Comparison of ENCODE assay signal across 22 cellular contexts in the genomic region with DNA sequence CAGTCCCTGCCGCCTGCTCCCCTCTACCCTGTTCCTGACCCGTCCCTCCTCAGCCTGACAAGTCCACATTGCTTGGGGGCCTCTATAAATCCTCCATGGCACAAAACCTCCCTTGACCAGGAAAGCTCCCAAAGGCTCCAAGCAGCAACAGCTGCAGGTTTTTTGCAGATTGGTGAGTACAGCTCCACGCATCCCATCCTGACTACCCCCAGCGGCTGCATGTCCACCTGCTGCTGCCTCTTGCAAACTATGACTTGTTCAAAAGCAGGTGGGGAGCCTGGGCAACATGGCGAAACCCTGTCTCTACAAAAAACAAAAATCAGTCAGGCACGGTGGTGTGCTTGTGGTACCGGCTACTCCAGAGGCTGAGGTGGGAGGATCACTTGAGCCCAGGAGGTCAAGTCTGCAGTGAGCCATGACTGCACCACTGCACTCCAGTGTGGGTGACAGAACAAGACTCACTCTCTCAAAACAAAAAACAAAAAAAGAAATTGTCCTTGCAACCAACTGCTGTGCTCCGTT.
DNase-seq lines count a peak whose midpoint lies in the region; ATAC-seq and TF ChIP-seq lines count a peak whose summit lies in the region.
"Had no signal": no experiment of that assay in that cellular context is flagged by ENCODE, and none has a peak within 500 bp of the region (broad histone marks: within the 10 kb centered on the region; RNA-seq: fewer than 3 reads in every experiment).

No MANE protein-coding gene starts in this region.

- H3K36me3 ChIP-seq in breast epithelium (no peaks in the 10 kb centered on the region), upper lobe of right lung (peaks cover 5% of the 10 kb centered on the region)
- H3K36me3 ChIP-seq: HAP-1, pancreas had no signal

- TF ChIP-seq POLR2A in breast epithelium (IDR thresholded peaks at IDR 0.05), result no peak

- POLR2A ChIA-PET in MCF 10A (lab: Yijun Ruan, JAX), result no interaction called here

- H3K4me1 Mint-ChIP-seq in MCF 10A (ENCODE audit: insufficient read depth, unreplicated experiment), result peaks cover 33% of the 10 kb centered on the region
- H3K4me1 Mint-ChIP-seq in T-helper 17 cell, result peaks cover 64% of the 10 kb centered on the region

- H3K9me3 ChIP-seq in breast epithelium, result no peaks in the 10 kb centered on the region
- H3K9me3 ChIP-seq in T-helper 17 cell (ENCODE audit: control insufficient read depth, low read length, poor library complexity, severe bottlenecking), result no peaks in the 10 kb centered on the region
- no peaks in the 10 kb centered on the region for H3K9me3 ChIP-seq in upper lobe of right lung
- H3K9me3 ChIP-seq: HAP-1, pancreas, testis had no signal

- no peak overlapping the region for H3K4me3 Mint-ChIP-seq in MCF 10A (ENCODE audit: unreplicated experiment)
- H3K4me3 Mint-ChIP-seq in T-helper 17 cell, result no peak overlapping the region

- H3K36me3 Mint-ChIP-seq in MCF 10A (ENCODE audit: insufficient read depth, unreplicated experiment) (peaks cover 53% of the 10 kb centered on the region), T-helper 17 cell (ENCODE audit: low read depth) (no peaks in the 10 kb centered on the region)
- H3K36me3 Mint-ChIP-seq: IgD-negative memory B cell had no signal

- no peak for ATAC-seq in T-helper 17 cell
- ATAC-seq in upper lobe of right lung, result no peak
- no peak for ATAC-seq in HG03196 (IDR thresholded peaks at IDR 0.05; ENCODE audit: unreplicated experiment)
- ATAC-seq: left cardiac atrium, pancreas, SK-N-SH treated with all-trans-retinoic acid at 6 μM for 48 hours had no signal

- H3K4me3 ChIP-seq in breast epithelium, result no peak overlapping the region
- no peak overlapping the region for H3K4me3 ChIP-seq in upper lobe of right lung
- H3K4me3 ChIP-seq: HAP-1, pancreas, skin epidermis, testis had no signal

- DNase-seq in MCF 10A (ENCODE audit: unreplicated experiment) (no peak), breast epithelium (ENCODE audit: low spot score in 2 of 2) (no peak), T-helper 17 cell (no peak), myocyte (ENCODE audit: low read depth) (peak; percentile 90), upper lobe of right lung (peak; percentile 11), NCI-H82 (lab: John Stamatoyannopoulos, UW) (no peak)
- no peak for DNase-seq in activated effector memory CD4-positive, alpha-beta T cell treated with anti-CD3 and anti-CD28 coated beads, Interleukin-2, amount 50 U/mL, for 16 hours
- DNase-seq: activated CD4-positive, alpha-beta T cell treated with anti-CD3 and anti-CD28 coated beads, Interleukin-2, amount 50 U/mL, for 1 hour; activated T-cell treated with anti-CD3 and anti-CD28 coated beads, Interleukin-2, amount 50 U/mL, for 48 hours; Calu3; left cardiac atrium; NCI-H2029; stimulated activated CD4-positive, alpha-beta T cell treated with anti-CD3 and anti-CD28 coated beads, Interleukin-4, amount 100 ng/mL, for 4 hours; stimulated activated CD8-positive, alpha-beta memory T cell treated with anti-CD3 and anti-CD28 coated beads, Interleukin-4, amount 100 ng/mL, for 48 hours; testis had no signal

- intact Hi-C loops in MCF 10A (cut with micrococcal nuclease), result no loop called here
- intact Hi-C loops in breast epithelium (cut with DNase I; ENCODE audit: low total_unique reads), result no loop called here
- intact Hi-C loops in upper lobe of right lung (cut with DNase I), result no loop called here

- CTCF ChIA-PET in MCF 10A (lab: Yijun Ruan, JAX), result interaction anchor here (0.6 to 1.1 kb wide), 4 partner anchors 12 to 94 kb away, joined by 3 to 4 read pairs (median 3); no protein-coding TSS in a partner anchor

- H3K27ac Mint-ChIP-seq in MCF 10A (ENCODE audit: low read depth, unreplicated experiment), result peak overlapping the region; percentile 19
- H3K27ac Mint-ChIP-seq in T-helper 17 cell, result peak overlapping the region; percentile 87

- H3K4me1 ChIP-seq in breast epithelium, result no peaks in the 10 kb centered on the region
- H3K4me1 ChIP-seq in upper lobe of right lung, result peaks cover 55% of the 10 kb centered on the region
- H3K4me1 ChIP-seq: HAP-1 had no signal

- H3K27me3 Mint-ChIP-seq in MCF 10A (ENCODE audit: insufficient read depth, unreplicated experiment) (no peaks in the 10 kb centered on the region), T-helper 17 cell (no peaks in the 10 kb centered on the region)
- H3K27me3 Mint-ChIP-seq: IgD-negative memory B cell had no signal

- no TSS peak for BruUV-seq in MCF 10A (replicated peaks; lab: Mats Ljungman, UMichigan)

- H3K27me3 ChIP-seq in breast epithelium (no peaks in the 10 kb centered on the region), upper lobe of right lung (no peaks in the 10 kb centered on the region)
- H3K27me3 ChIP-seq: pancreas, testis had no signal

- H3K27ac ChIP-seq in breast epithelium, result no peak overlapping the region
- H3K27ac ChIP-seq in upper lobe of right lung, result no peak overlapping the region
- H3K27ac ChIP-seq: HL-60, pancreas, skin epidermis, testis had no signal

- no peak for TF ChIP-seq CTCF in MCF 10A (IDR thresholded peaks at IDR 0.05; ENCODE audit: unreplicated experiment)
- TF ChIP-seq CTCF in breast epithelium (IDR thresholded peaks at IDR 0.05), result no peak
- TF ChIP-seq CTCF in upper lobe of right lung (IDR thresholded peaks at IDR 0.05), result no peak

- H3K9me3 Mint-ChIP-seq in MCF 10A (ENCODE audit: unreplicated experiment), result no peaks in the 10 kb centered on the region
- H3K9me3 Mint-ChIP-seq: IgD-negative memory B cell had no signal

Comparison
In these comparisons a context has a peak if more than half of its experiments do, and no peak if none do; other contexts are left out.
1. DNase-seq: peak in myocyte (single experiment) and upper lobe of right lung (single experiment); none in MCF 10A (single experiment), breast epithelium (0 of 2), T-helper 17 cell (0 of 3), activated effector memory CD4-positive, alpha-beta T cell treated with anti-CD3 and anti-CD28 coated beads, Interleukin-2, amount 50 U/mL, for 16 hours (single experiment) and NCI-H82 (single experiment).